5 cellular contexts compared by ENCODE assay signal in genomic region chr14:41071351-41071750, GRCh38.
"Had no signal": no experiment of that assay in that cellular context is flagged by ENCODE, and none has a peak within 500 bp of the region (broad histone marks: within the 10 kb centered on the region; RNA-seq: fewer than 3 reads in every experiment).

No MANE protein-coding gene starts in this region.

- ATAC-seq: HepG2, K562 had no signal

- H3K27ac Mint-ChIP-seq: IgD-negative memory B cell had no signal

- H3K4me3 ChIP-seq: K562 had no signal

- H3K4me3 Mint-ChIP-seq: IgD-negative memory B cell had no signal

- H3K36me3 Mint-ChIP-seq: IgD-negative memory B cell had no signal

- H3K27me3 Mint-ChIP-seq: IgD-negative memory B cell had no signal

- H3K4me1 Mint-ChIP-seq: IgD-negative memory B cell had no signal

- H3K27ac ChIP-seq: HL-60 had no signal

- DNase-seq: IMR-90 had no signal
